7 cellular contexts compared by ENCODE assay signal in genomic region chr2:65033667-65034066, GRCh38. TPM values are rescaled to one million over a fixed set of nuclear protein-coding genes. Genes with fewer than 3 reads are reported as not detected.
DNase-seq lines count a peak whose midpoint lies in the region; ATAC-seq, FAIRE-seq and TF ChIP-seq lines count a peak whose summit lies in the region.
"Not testable (repeated sequence)": the region's sequence is repeated elsewhere in the genome, so short reads cannot be mapped to it uniquely, and the experiment has no call there.

No MANE protein-coding gene starts in this region.

- H3K4me1 Mint-ChIP-seq in activated naive CD8-positive, alpha-beta T cell treated with anti-CD3 and anti-CD28 coated beads, Interleukin-2, amount 10 ng/mL, durations not matched to agents 7 days and 5 days = peaks cover 23% of the 10 kb centered on the region

- TF ChIP-seq POLR2A in A549 (IDR thresholded peaks at IDR 0.05; ENCODE audit: low read length); transverse colon (IDR thresholded peaks at IDR 0.05): not testable (repeated sequence)

- H3K9me2 ChIP-seq in DOHH2 (replicated peaks; ENCODE audit: control insufficient read depth, low read length); Karpas-422 (replicated peaks; ENCODE audit: insufficient read depth, low read length); OCI-LY1 (ENCODE audit: low read depth, low read length); SU-DHL-6 (replicated peaks; ENCODE audit: insufficient read depth, low read length): not testable (repeated sequence)

- not testable (repeated sequence) for DNase-seq in A549 (ENCODE audit: low read depth in 1 of 2, low spot score in 1 of 2); Karpas-422; activated naive CD8-positive, alpha-beta T cell treated with anti-CD3 and anti-CD28 coated beads, Interleukin-2, amount 10 ng/mL, durations not matched to agents 7 days and 5 days; transverse colon

- TF ChIP-seq EP300 in A549 (IDR thresholded peaks at IDR 0.05); transverse colon (IDR thresholded peaks at IDR 0.05; ENCODE audit: low read depth): not testable (repeated sequence)

- H3K79me2 ChIP-seq in DOHH2 (ENCODE audit: control insufficient read depth, low read length) (peaks cover 43% of the 10 kb centered on the region), Karpas-422 (ENCODE audit: low read length) (peaks cover 34% of the 10 kb centered on the region)
- H3K79me2 ChIP-seq in OCI-LY1 (ENCODE audit: insufficient read depth, low read length); SU-DHL-6 (ENCODE audit: insufficient read depth, low read length): not testable (repeated sequence)

- H3K4me1 ChIP-seq in A549 (peaks cover 12% of the 10 kb centered on the region; the same call in 2 of the 3 replicates), DOHH2 (ENCODE audit: control insufficient read depth, low read length) (peaks cover 50% of the 10 kb centered on the region), Karpas-422 (ENCODE audit: low read length) (peaks cover 56% of the 10 kb centered on the region), OCI-LY1 (ENCODE audit: insufficient read depth, low read length, severe bottlenecking) (peaks cover 75% of the 10 kb centered on the region), transverse colon (peaks cover 4 to 50% (median 16%) of the 10 kb centered on the region in 4 donors)

- H3K27me3 Mint-ChIP-seq in activated naive CD8-positive, alpha-beta T cell treated with anti-CD3 and anti-CD28 coated beads, Interleukin-2, amount 10 ng/mL, durations not matched to agents 7 days and 5 days = not testable (repeated sequence)

- CTCF ChIA-PET in A549 (lab: Yijun Ruan, JAX) = interaction anchor here (0.6 to 11.8 kb wide), 13 partner anchors 9 to 1351 kb away, joined by 3 to 177 read pairs (median 3); no protein-coding TSS in a partner anchor

- not testable (repeated sequence) for H3K9me3 ChIP-seq in A549; DOHH2 (ENCODE audit: control insufficient read depth, insufficient read depth, low read length); Karpas-422 (ENCODE audit: low read length); OCI-LY1 (ENCODE audit: low read length); SU-DHL-6 (ENCODE audit: insufficient read depth, low read length); transverse colon

- TF ChIP-seq RAD21 in A549 (conservative IDR thresholded peaks at IDR 0.05 in 1 of 2, IDR thresholded peaks at IDR 0.05 in 1 of 2) = not testable (repeated sequence)

- H4K20me1 ChIP-seq in DOHH2 (ENCODE audit: control insufficient read depth, insufficient read depth, low read depth, low read length); Karpas-422 (ENCODE audit: insufficient read depth, low read depth, low read length); OCI-LY1 (ENCODE audit: insufficient read depth, low read length); SU-DHL-6 (ENCODE audit: low read depth, low read length): not testable (repeated sequence)

- H2AFZ ChIP-seq in Karpas-422 (ENCODE audit: low read length); OCI-LY1 (ENCODE audit: low read length); SU-DHL-6 (ENCODE audit: low read depth, low read length, severe bottlenecking): not testable (repeated sequence)

- FAIRE-seq in A549 (lab: Jason Lieb, UNC) = not testable (repeated sequence)

- H3K9me3 Mint-ChIP-seq in activated naive CD8-positive, alpha-beta T cell treated with anti-CD3 and anti-CD28 coated beads, Interleukin-2, amount 10 ng/mL, durations not matched to agents 7 days and 5 days = not testable (repeated sequence)

- peaks cover 48% of the 10 kb centered on the region for H3K36me3 ChIP-seq in DOHH2 (ENCODE audit: control insufficient read depth, low read length)
- peaks cover 40% of the 10 kb centered on the region for H3K36me3 ChIP-seq in Karpas-422 (ENCODE audit: insufficient read depth, low read length)
- peaks cover 44% of the 10 kb centered on the region for H3K36me3 ChIP-seq in OCI-LY1 (ENCODE audit: insufficient read depth, low read length)
- not testable (repeated sequence) for H3K36me3 ChIP-seq in SU-DHL-6 (ENCODE audit: low read length); transverse colon

- H3K27ac ChIP-seq in A549 = not testable (repeated sequence)
- H3K27ac ChIP-seq in DOHH2 (ENCODE audit: low read depth, low read length) (peak overlapping the region; percentile 99), Karpas-422 (ENCODE audit: low read length) (peak overlapping the region; percentile 98), OCI-LY1 (ENCODE audit: low read depth, low read length, poor library complexity, severe bottlenecking) (peak overlapping the region; percentile 100), SU-DHL-6 (ENCODE audit: low read depth, low read length) (peak overlapping the region; percentile 63), transverse colon (peak overlapping the region in 3 of 4 donors; percentile 84 to 92 (median 88))

- 91% methylated on average over 4 of the region's 4 CpGs for WGBS in A549 (ENCODE audit: missing lambda C conversion rate)
- WGBS in transverse colon (ENCODE audit: low coverage in 1 of 2), 2 donors = 94 to 100% methylated on average over 1 to 4 of the region's 4 CpGs

- H3K9ac ChIP-seq in Karpas-422 (ENCODE audit: low read length) = 0 out of 2 replicates have a peak overlapping the region, but pooled peaks have one; percentile 20
- H3K9ac ChIP-seq in OCI-LY1 (ENCODE audit: low read length); SU-DHL-6 (ENCODE audit: low read length): not testable (repeated sequence)

- H3K4me3 ChIP-seq in A549; DOHH2 (ENCODE audit: low read length); Karpas-422 (ENCODE audit: low read length); SU-DHL-6 (ENCODE audit: insufficient read depth, low read length, poor library complexity, severe bottlenecking); transverse colon: not testable (repeated sequence)
- H3K4me3 ChIP-seq in OCI-LY1 (ENCODE audit: low read depth, low read length, poor library complexity, severe bottlenecking) = peak overlapping the region; percentile 37

- not testable (repeated sequence) for H3K27ac Mint-ChIP-seq in activated naive CD8-positive, alpha-beta T cell treated with anti-CD3 and anti-CD28 coated beads, Interleukin-2, amount 10 ng/mL, durations not matched to agents 7 days and 5 days

- not testable (repeated sequence) for H3K36me3 Mint-ChIP-seq in activated naive CD8-positive, alpha-beta T cell treated with anti-CD3 and anti-CD28 coated beads, Interleukin-2, amount 10 ng/mL, durations not matched to agents 7 days and 5 days

- POLR2A ChIA-PET in A549 (lab: Yijun Ruan, JAX) = interaction anchor here (0.7 kb wide), 1 partner anchor 144 kb away, joined by 3 read pairs; no protein-coding TSS in a partner anchor
- POLR2A ChIA-PET in activated naive CD8-positive, alpha-beta T cell treated with anti-CD3 and anti-CD28 coated beads, Interleukin-2, amount 10 ng/mL, durations not matched to agents 7 days and 5 days (lab: Charles Lee) = interaction anchor here (0.7 to 1.2 kb wide), 4 partner anchors 87 to 169 kb away, joined by 3 to 4 read pairs (median 4); no protein-coding TSS in a partner anchor

- not testable (repeated sequence) for H3K4me3 Mint-ChIP-seq in activated naive CD8-positive, alpha-beta T cell treated with anti-CD3 and anti-CD28 coated beads, Interleukin-2, amount 10 ng/mL, durations not matched to agents 7 days and 5 days

- ATAC-seq in A549 = not testable (repeated sequence)
- peak; percentile 24 for ATAC-seq in activated naive CD8-positive, alpha-beta T cell treated with anti-CD3 and anti-CD28 coated beads, Interleukin-2, amount 10 ng/mL, durations not matched to agents 7 days and 5 days (ENCODE audit: low read depth)

- H3F3A ChIP-seq in DOHH2 (ENCODE audit: control insufficient read depth, insufficient read depth) (peaks cover 27% of the 10 kb centered on the region), OCI-LY1 (ENCODE audit: insufficient read depth, low read length) (peaks cover 15% of the 10 kb centered on the region), SU-DHL-6 (ENCODE audit: insufficient read depth) (peaks cover 38% of the 10 kb centered on the region)

- in situ Hi-C loops in transverse colon (cut with MboI; ENCODE audit: low pct_ligation_motif_present in 1 of 4, low pct_unique_long_range_greater_than_20kb in 1 of 4, low sequenced_read_pairs in 3 of 4) = loop anchor here in 1 of 4 donors (25.0 kb wide), 1 partner anchor 396 kb away; no protein-coding TSS in a partner anchor

- intact Hi-C loops in transverse colon (cut with DNase I; ENCODE audit: low total_unique reads) = not testable (repeated sequence)

- H3K27me3 ChIP-seq in DOHH2 (ENCODE audit: control insufficient read depth, low read length); Karpas-422 (ENCODE audit: low read length); OCI-LY1 (ENCODE audit: insufficient read depth, low read length); SU-DHL-6 (ENCODE audit: low read length); transverse colon: not testable (repeated sequence)

- not testable (repeated sequence) for TF ChIP-seq CTCF in A549 (IDR thresholded peaks at IDR 0.05); DOHH2 (IDR thresholded peaks at IDR 0.05; ENCODE audit: low read depth, low read length, poor library complexity, severe bottlenecking); OCI-LY1 (IDR thresholded peaks at IDR 0.05; ENCODE audit: low read length); SU-DHL-6 (IDR thresholded peaks at IDR 0.05; ENCODE audit: insufficient read depth, low read length, poor library complexity, severe bottlenecking); transverse colon (IDR thresholded peaks at IDR 0.05)

- H3K4me2 ChIP-seq in A549 = not testable (repeated sequence)
- H3K4me2 ChIP-seq in DOHH2 (ENCODE audit: low read length) = peak overlapping the region; percentile 36
- H3K4me2 ChIP-seq in Karpas-422 (ENCODE audit: low read depth, low read length, poor library complexity, severe bottlenecking) = peak overlapping the region; percentile 1
- H3K4me2 ChIP-seq in OCI-LY1 (ENCODE audit: low read length) = peak overlapping the region; percentile 45
- peak overlapping the region; percentile 19 for H3K4me2 ChIP-seq in SU-DHL-6 (ENCODE audit: low read depth, low read length, poor library complexity, severe bottlenecking)

RNA-seq across cellular contexts. Expression of gene CEP68, which starts 22.5 kb away (rescaled TPM):
- 9.2 and 9.3 TPM in 2 replicates for polyA plus RNA-seq in A549 (2011; rRNA removed)
- 5.7 and 9.1 TPM in 2 replicates for polyA plus RNA-seq in A549 (2012; cell fraction: cytosol; rRNA removed)
- polyA plus RNA-seq in A549 (2012; cell fraction: nucleus; rRNA removed) = 10.7 TPM in 2 replicates
- polyA plus RNA-seq in A549 (2017; fragmentation: RNase III; extraction: RNeasy Plus Mini Kit Qiagen cat#74134 plus additional on column Dnase treatment) = 6.3 to 6.9 TPM (median 6.8 TPM) in 3 replicates
- polyA minus RNA-seq in A549 (2011; rRNA and poly(A)+ RNA removed) = 12.6 and 14.2 TPM in 2 replicates
- 23.4 and 25.8 TPM in 2 replicates for total RNA-seq in Karpas-422 (2014; rRNA removed; shearing (Covaris generic); ENCODE audit: low replicate concordance)
- total RNA-seq in activated naive CD8-positive, alpha-beta T cell treated with anti-CD3 and anti-CD28 coated beads, Interleukin-2, amount 10 ng/mL, durations not matched to agents 7 days and 5 days = 10 to 100 TPM; 20.9 to 22.8 TPM
- 10 to 100 TPM; 11.6 to 32.2 (median 15.9) TPM for total RNA-seq in transverse colon

RNA-seq across cellular contexts. Expression of gene SLC1A4, which starts 44.5 kb away (rescaled TPM):
- polyA plus RNA-seq in A549 (2011; rRNA removed) (22.9 and 26.4 TPM in 2 replicates), A549 (2017; fragmentation: RNase III; extraction: RNeasy Plus Mini Kit Qiagen cat#74134 plus additional on column Dnase treatment) (9.1 to 10.4 TPM (median 9.5 TPM) in 3 replicates)
- 7.2 and 7.3 TPM in 2 replicates for polyA plus RNA-seq in A549 (2012; cell fraction: cytosol; rRNA removed)
- polyA plus RNA-seq in A549 (2012; cell fraction: nucleus; rRNA removed) = 16.4 and 20.7 TPM in 2 replicates
- polyA minus RNA-seq in A549 (2011; rRNA and poly(A)+ RNA removed) = 37.4 and 42.1 TPM in 2 replicates
- total RNA-seq in Karpas-422 (2014; rRNA removed; shearing (Covaris generic); ENCODE audit: low replicate concordance) = 114 and 120 TPM in 2 replicates
- total RNA-seq in activated naive CD8-positive, alpha-beta T cell treated with anti-CD3 and anti-CD28 coated beads, Interleukin-2, amount 10 ng/mL, durations not matched to agents 7 days and 5 days = 10 to 100 TPM; 26.8 to 27.0 TPM
- 10 to 100 TPM in 1 of 4 donors, 1 to 10 TPM in 3; 5.9 to 18.7 (median 9.1) TPM for total RNA-seq in transverse colon
